8 cellular contexts compared by ENCODE assay signal in the genomic region with DNA sequence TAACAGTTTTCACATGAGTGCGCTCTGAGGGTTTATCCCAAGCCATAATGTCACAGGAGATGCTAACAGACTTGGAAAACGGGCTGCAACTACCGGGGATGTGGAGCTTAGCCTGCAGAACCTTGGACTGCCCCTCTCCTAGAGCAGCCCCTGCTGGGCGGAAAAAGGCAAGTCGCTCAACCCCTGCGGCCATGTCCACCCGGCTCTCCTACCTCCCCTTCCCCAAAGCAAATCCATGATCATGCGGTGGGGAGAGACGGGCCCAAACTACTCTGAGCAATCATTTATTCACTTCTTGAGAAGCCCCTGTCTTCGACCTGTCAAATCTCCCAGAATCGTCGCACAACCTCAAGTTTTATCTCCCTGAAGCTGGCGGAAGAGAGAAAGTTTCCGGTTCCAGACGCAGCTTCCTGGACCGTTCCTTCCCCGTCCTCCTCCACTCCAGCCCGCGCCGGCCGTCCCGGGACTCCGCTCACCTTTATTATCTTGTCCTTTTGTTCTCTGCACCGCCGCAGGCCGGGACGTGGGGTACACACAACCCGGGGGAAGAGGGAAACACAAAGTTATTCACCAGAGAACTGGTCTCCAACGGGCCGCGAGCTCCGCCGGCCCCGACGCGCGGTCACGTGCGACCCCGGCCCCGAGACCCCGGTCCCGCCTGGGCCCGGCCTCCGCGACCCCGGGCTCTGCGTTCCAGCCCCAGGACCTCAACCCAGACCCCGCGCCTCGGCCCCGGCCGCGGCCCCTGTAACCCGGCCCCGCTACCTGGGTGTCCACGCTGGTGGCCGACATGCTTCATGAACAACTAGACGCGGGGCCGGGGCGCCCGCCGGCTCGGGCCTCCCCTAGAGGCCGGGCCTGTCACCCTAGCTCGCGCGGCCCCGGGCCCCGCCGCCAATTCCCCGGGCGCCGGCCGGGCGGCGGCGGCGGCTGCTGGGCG. TPM values are rescaled to one million over a fixed set of nuclear protein-coding genes. Genes with fewer than 3 reads are reported as not detected.
DNase-seq lines count a peak whose midpoint lies in the region; ATAC-seq and TF ChIP-seq lines count a peak whose summit lies in the region.

No MANE protein-coding gene starts in this region.

- H3K27ac ChIP-seq in C4-2B (peak overlapping the region; percentile 96), tibial nerve (peak overlapping the region in 3 of 4 donors; percentile 79 to 83 (median 82))

- 2% methylated on average over 62 of the region's 81 CpGs for WGBS in tibial nerve, 2 donors

- peak overlapping the region; percentile 86 for H3K4me3 Mint-ChIP-seq in dendritic cell treated with granulocyte-macrophage colony-stimulating factor and Interleukin-4, amounts not matched to agents 40 ng/mL and 50 ng/mL, for 4 days

- H3K27ac Mint-ChIP-seq in dendritic cell treated with granulocyte-macrophage colony-stimulating factor and Interleukin-4, amounts not matched to agents 40 ng/mL and 50 ng/mL, for 4 days = peak overlapping the region; percentile 81

- peak overlapping the region; percentile 65 to 98 (median 78) for H3K4me3 ChIP-seq in tibial nerve

- peak; percentile 70 to 78 for DNase-seq in SHP77 (lab: John Stamatoyannopoulos, UW)
- DNase-seq in lung microvascular endothelial cell (ENCODE audit: low read depth in 2 of 2) = peak; percentile 70 to 75
- DNase-seq in tibial nerve (ENCODE audit: low spot score in 2 of 2) = no peak

- peaks cover 0 to 39% (median 7%) of the 10 kb centered on the region in 3 donors for H3K36me3 ChIP-seq in tibial nerve

- peaks cover 51% of the 10 kb centered on the region for H3K4me1 Mint-ChIP-seq in dendritic cell treated with granulocyte-macrophage colony-stimulating factor and Interleukin-4, amounts not matched to agents 40 ng/mL and 50 ng/mL, for 4 days (ENCODE audit: low read depth)

- peaks cover 0 to 55% (median 19%) of the 10 kb centered on the region in 4 donors for H3K4me1 ChIP-seq in tibial nerve

- H3K9me3 Mint-ChIP-seq in dendritic cell treated with granulocyte-macrophage colony-stimulating factor and Interleukin-4, amounts not matched to agents 40 ng/mL and 50 ng/mL, for 4 days = no peaks in the 10 kb centered on the region

- TF ChIP-seq CTCF in C4-2B (conservative IDR thresholded peaks at IDR 0.05) = peak; percentile 70
- peak in 1 of 5 experiments; percentile 1 for TF ChIP-seq CTCF in tibial nerve (IDR thresholded peaks at IDR 0.05)

- intact Hi-C loops in dendritic cell treated with granulocyte-macrophage colony-stimulating factor and Interleukin-4, amounts not matched to agents 40 ng/mL and 50 ng/mL, for 4 days (cut with micrococcal nuclease) = loop anchor here (10.0 kb wide), 1 partner anchor 1031 kb away; the partner anchor contains the start of gene MTG2

- no peak for TF ChIP-seq POLR2A in GM18505 (IDR thresholded peaks at IDR 0.05; ENCODE audit: borderline replicate concordance, extremely low read depth, insufficient read depth, insufficient read length)
- no peak for TF ChIP-seq POLR2A in tibial nerve (IDR thresholded peaks at IDR 0.05)

- no peaks in the 10 kb centered on the region for H3K9me3 ChIP-seq in tibial nerve

- no peaks in the 10 kb centered on the region for H3K27me3 ChIP-seq in tibial nerve

- peak; percentile 25 for ATAC-seq in GM18505 (IDR thresholded peaks at IDR 0.05; ENCODE audit: unreplicated experiment)
- peak; percentile 19 for ATAC-seq in HG03342 (IDR thresholded peaks at IDR 0.05; ENCODE audit: unreplicated experiment)
- ATAC-seq in GM18520 (IDR thresholded peaks at IDR 0.05; ENCODE audit: unreplicated experiment) = no peak

- no peak for TF ChIP-seq EP300 in tibial nerve (IDR thresholded peaks at IDR 0.05)

- H3K27me3 Mint-ChIP-seq in dendritic cell treated with granulocyte-macrophage colony-stimulating factor and Interleukin-4, amounts not matched to agents 40 ng/mL and 50 ng/mL, for 4 days = peaks cover 5% of the 10 kb centered on the region

- peaks cover 54% of the 10 kb centered on the region for H3K36me3 Mint-ChIP-seq in dendritic cell treated with granulocyte-macrophage colony-stimulating factor and Interleukin-4, amounts not matched to agents 40 ng/mL and 50 ng/mL, for 4 days (ENCODE audit: low read depth)

RNA-seq across cellular contexts. Expression of gene YTHDF1, which starts 0.6 kb away (rescaled TPM):
- total RNA-seq in lung microvascular endothelial cell (12.4 and 16.1 TPM in 2 replicates), tibial nerve (10 to 100 TPM; 20.7 to 25.5 (median 23.3) TPM)

RNA-seq across cellular contexts. Expression of gene BIRC7, which starts 20.3 kb away (rescaled TPM):
- not detected in 2 replicates for total RNA-seq in lung microvascular endothelial cell
- total RNA-seq in tibial nerve = 10 to 100 TPM; 29.4 to 53.1 (median 42.2) TPM

RNA-seq across cellular contexts. Expression of gene NKAIN4, which starts 38.9 kb away (rescaled TPM):
- total RNA-seq in lung microvascular endothelial cell (not detected in 2 replicates), tibial nerve (1 to 10 TPM; 1.2 to 7.2 (median 3.1) TPM)

RNA-seq across cellular contexts. Expression of gene ARFGAP1, which starts 57.2 kb away (rescaled TPM):
- total RNA-seq in lung microvascular endothelial cell (29.2 and 43.1 TPM in 2 replicates), tibial nerve (100 to 1,000 TPM in 1 of 4 donors, 10 to 100 TPM in 3; 55.3 to 124 (median 68.6) TPM)

Comparison
In these comparisons a context has a peak if more than half of its experiments do, and no peak if none do; other contexts are left out.
1. DNase-seq: peak in SHP77 (2 of 2) and lung microvascular endothelial cell (2 of 2); none in tibial nerve (0 of 2).
2. RNA of gene BIRC7, which starts 20.3 kb away (total RNA-seq): 29.4 to 53.1 TPM in tibial nerve; not detected in lung microvascular endothelial cell; every median in the first group is over 10 times any median in the second.